In the genomic region with DNA sequence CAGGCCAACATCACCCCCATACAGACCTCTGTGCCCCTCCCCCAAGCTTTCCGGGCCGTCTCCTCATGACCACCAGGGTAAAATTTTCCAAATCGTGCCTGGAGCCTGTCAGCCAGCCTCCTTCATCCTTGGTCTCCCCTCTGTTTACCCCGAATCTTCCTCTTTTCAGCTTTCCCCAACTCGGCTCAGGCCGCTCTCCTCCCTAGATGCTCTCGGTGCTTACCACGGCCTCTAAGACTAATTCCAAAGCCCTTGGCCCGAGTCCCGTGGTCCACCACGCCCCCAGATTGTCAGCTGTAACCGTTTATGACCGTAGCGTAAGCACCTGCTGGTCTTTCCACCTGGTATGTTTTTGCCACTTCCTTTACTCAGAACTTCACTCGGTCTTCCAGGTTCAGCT, we compare ENCODE assay signal across 1 cellular context.
TF ChIP-seq lines count a peak whose summit lies in the region.

No MANE protein-coding gene starts in this region.

TF ChIP-seq in GM23338, 12 proteins besides CTCF, POLR2A, EP300 and RAD21:
- TF ChIP-seq ZNF331 (CRISPR knock-in tag; IDR thresholded peaks at IDR 0.05; ENCODE audit: low read depth) (no peak), CREB1 (CRISPR knock-in tag; IDR thresholded peaks at IDR 0.05; ENCODE audit: low read depth) (no peak), EZH2phosphoT487 (IDR thresholded peaks at IDR 0.05; ENCODE audit: unreplicated experiment) (no peak), POLR2AphosphoS5 (IDR thresholded peaks at IDR 0.05; ENCODE audit: low read depth) (no peak), REST (IDR thresholded peaks at IDR 0.05; ENCODE audit: unreplicated experiment) (no peak)
